25 cellular contexts compared by ENCODE assay signal in genomic region chr16:18933501-18933900, GRCh38. TPM values are rescaled to one million over a fixed set of nuclear protein-coding genes. Genes with fewer than 3 reads are reported as not detected.
DNase-seq lines count a peak whose midpoint lies in the region; ATAC-seq lines count a peak whose summit lies in the region.
"Had no signal": no experiment of that assay in that cellular context is flagged by ENCODE, and none has a peak within 500 bp of the region (broad histone marks: within the 10 kb centered on the region; RNA-seq: fewer than 3 reads in every experiment).

No MANE protein-coding gene starts in this region.

- no peak for ATAC-seq in GM21717 (IDR thresholded peaks at IDR 0.05; ENCODE audit: unreplicated experiment)
- ATAC-seq: natural killer cell treated with Interleukin-12 subunit alpha and Interleukin-12 subunit beta and Interleukin-15 and Interleukin-18, amount 100 ng/mL, for 72 hours had no signal

- POLR2A ChIA-PET in activated CD4-positive, alpha-beta memory T cell treated with anti-CD3 and anti-CD28 coated beads for 36 hours (lab: Charles Lee): no interaction called here

- no peaks in the 10 kb centered on the region for H3K27me3 Mint-ChIP-seq in activated CD4-positive, alpha-beta memory T cell treated with anti-CD3 and anti-CD28 coated beads for 36 hours
- H3K27me3 Mint-ChIP-seq: CD4-positive, alpha-beta T cell; stimulated activated naive CD8-positive, alpha-beta T cell treated with anti-CD3 and anti-CD28 coated beads, Interleukin-15, Interleukin-2, amounts not matched to agents 100 ng/mL and 50 ng/mL, for 24 hours had no signal

- CTCF ChIA-PET in activated CD4-positive, alpha-beta memory T cell treated with anti-CD3 and anti-CD28 coated beads for 36 hours (lab: Charles Lee): no interaction called here

- no peak overlapping the region for H3K4me3 Mint-ChIP-seq in activated CD4-positive, alpha-beta memory T cell treated with anti-CD3 and anti-CD28 coated beads for 36 hours
- H3K4me3 Mint-ChIP-seq: activated naive CD8-positive, alpha-beta T cell; CD4-positive, alpha-beta T cell; natural killer cell treated with Interleukin-12 subunit alpha and Interleukin-12 subunit beta and Interleukin-15 and Interleukin-18, amount 100 ng/mL, for 72 hours; stimulated activated naive CD8-positive, alpha-beta T cell treated with anti-CD3 and anti-CD28 coated beads, Interleukin-15, Interleukin-2, amounts not matched to agents 100 ng/mL and 50 ng/mL, for 24 hours had no signal

- H3K4me1 ChIP-seq in skeletal muscle tissue (ENCODE audit: control insufficient read depth in 3 of 3, insufficient read depth in 3 of 3, low read length in 3 of 3): peaks cover 5 to 20% (median 19%) of the 10 kb centered on the region in 3 donors
- H3K4me1 ChIP-seq: testis had no signal

- H3K27ac ChIP-seq in skeletal muscle tissue (ENCODE audit: low read depth, low read length): peak overlapping the region; percentile 86
- H3K27ac ChIP-seq: testis had no signal

- no peak overlapping the region for H3K27ac Mint-ChIP-seq in activated CD4-positive, alpha-beta memory T cell treated with anti-CD3 and anti-CD28 coated beads for 36 hours
- H3K27ac Mint-ChIP-seq: activated naive CD8-positive, alpha-beta T cell; activated T-helper 2 cell treated with anti-CD3 and anti-CD28 coated beads, Interferon-gamma antibody, Interleukin-2, Interleukin-4, amounts not matched to agents 10 μg/mL and 5 μg/mL and 100 μg/mL, durations not matched to agents 14 hours and 24 hours and 36 hours; CD4-positive, alpha-beta T cell; stimulated activated naive CD8-positive, alpha-beta T cell treated with anti-CD3 and anti-CD28 coated beads, Interleukin-15, Interleukin-2, amounts not matched to agents 100 ng/mL and 50 ng/mL, for 24 hours had no signal

- H3K9me3 Mint-ChIP-seq in activated CD4-positive, alpha-beta memory T cell treated with anti-CD3 and anti-CD28 coated beads for 36 hours: no peaks in the 10 kb centered on the region
- H3K9me3 Mint-ChIP-seq: activated T-helper 2 cell treated with anti-CD3 and anti-CD28 coated beads, Interferon-gamma antibody, Interleukin-2, Interleukin-4, amounts not matched to agents 10 μg/mL and 5 μg/mL and 100 μg/mL, durations not matched to agents 14 hours and 24 hours and 36 hours; CD4-positive, alpha-beta T cell; natural killer cell treated with Interleukin-12 subunit alpha and Interleukin-12 subunit beta and Interleukin-15 and Interleukin-18, amount 100 ng/mL, for 72 hours; stimulated activated naive CD8-positive, alpha-beta T cell treated with anti-CD3 and anti-CD28 coated beads, Interleukin-15, Interleukin-2, amounts not matched to agents 100 ng/mL and 50 ng/mL, for 24 hours had no signal

- H3K36me3 Mint-ChIP-seq in activated CD4-positive, alpha-beta memory T cell treated with anti-CD3 and anti-CD28 coated beads for 36 hours: no peaks in the 10 kb centered on the region
- H3K36me3 Mint-ChIP-seq: natural killer cell treated with Interleukin-12 subunit alpha and Interleukin-12 subunit beta and Interleukin-15 and Interleukin-18, amount 100 ng/mL, for 72 hours had no signal

- DNase-seq in activated effector memory CD4-positive, alpha-beta T cell treated with anti-CD3 and anti-CD28 coated beads, Interleukin-2, amount 50 U/mL, for 16 hours: peak; percentile 45
- no peak for DNase-seq in activated effector memory CD4-positive, alpha-beta T cell treated with Interleukin-2 at 50 U/mL for 16 hours
- DNase-seq in NCI-H2227 (lab: John Stamatoyannopoulos, UW; ENCODE audit: unreplicated experiment) (peak; percentile 57), cerebellar cortex (ENCODE audit: low spot score) (peak; percentile 64)
- no peak for DNase-seq in activated CD4-positive, alpha-beta memory T cell treated with anti-CD3 and anti-CD28 coated beads for 36 hours
- DNase-seq in activated CD4-positive, CD25-positive, alpha-beta regulatory T cell (lab: John Stamatoyannopoulos, UW): no peak
- DNase-seq: activated CD4-positive, alpha-beta T cell treated with anti-CD3 and anti-CD28 coated beads for 48 hours; activated T-cell treated with anti-CD3 and anti-CD28 coated beads for 4 hours; CD4-positive, alpha-beta T cell; dermis blood vessel endothelial cell; GM23248; hippocampal formation; NCI-H1048; NCI-H1694; SHP77 treated with DMSO at 0.1 percent for 48 hours; testis had no signal

- intact Hi-C loops in activated CD4-positive, alpha-beta memory T cell treated with anti-CD3 and anti-CD28 coated beads for 36 hours (cut with micrococcal nuclease): no loop called here

- no peak overlapping the region for H3K9ac ChIP-seq in skeletal muscle tissue (ENCODE audit: low read depth in 1 of 3, low read length in 3 of 3)

- H3K4me3 ChIP-seq in skeletal muscle tissue (ENCODE audit: low read length in 3 of 3): no peak overlapping the region
- H3K4me3 ChIP-seq: cardiac muscle cell, lung, smooth muscle cell, testis had no signal

- H3K36me3 ChIP-seq in skeletal muscle tissue (ENCODE audit: control insufficient read depth in 3 of 3, insufficient read depth in 3 of 3, low read length in 3 of 3): no peaks in the 10 kb centered on the region
- H3K36me3 ChIP-seq: cardiac muscle cell had no signal

- no peaks in the 10 kb centered on the region for H3K9me3 ChIP-seq in skeletal muscle tissue (ENCODE audit: control insufficient read depth in 3 of 3, low read length in 3 of 3)
- H3K9me3 ChIP-seq: testis had no signal

- no peaks in the 10 kb centered on the region for H3K27me3 ChIP-seq in skeletal muscle tissue (ENCODE audit: control insufficient read depth in 3 of 3, insufficient read depth in 3 of 3, low read length in 3 of 3)
- H3K27me3 ChIP-seq: cardiac muscle cell, testis had no signal

- H3K4me1 Mint-ChIP-seq in activated CD4-positive, alpha-beta memory T cell treated with anti-CD3 and anti-CD28 coated beads for 36 hours (ENCODE audit: low read depth): peaks cover 2% of the 10 kb centered on the region

RNA-seq across cellular contexts. Expression of gene SMG1, which starts 7.3 kb away (rescaled TPM):
- 89.2 TPM for total RNA-seq in skeletal muscle tissue
- 10 to 100 TPM; 85.1 to 91.8 TPM for total RNA-seq in activated CD4-positive, alpha-beta memory T cell treated with anti-CD3 and anti-CD28 coated beads for 36 hours

RNA-seq across cellular contexts. Expression of gene TMC7, which starts 50.2 kb away (rescaled TPM):
- 3.1 TPM for total RNA-seq in skeletal muscle tissue
- not detected for total RNA-seq in activated CD4-positive, alpha-beta memory T cell treated with anti-CD3 and anti-CD28 coated beads for 36 hours
- total RNA-seq: activated T-helper 2 cell treated with anti-CD3 and anti-CD28 coated beads, Interferon-gamma antibody, Interleukin-2, Interleukin-4, amounts not matched to agents 10 μg/mL and 5 μg/mL and 100 μg/mL, durations not matched to agents 14 hours and 24 hours and 36 hours; CD4-positive, alpha-beta T cell; natural killer cell treated with Interleukin-12 subunit alpha and Interleukin-12 subunit beta and Interleukin-15 and Interleukin-18, amount 100 ng/mL, for 72 hours had no signal

Comparison
In these comparisons a context has a peak if more than half of its experiments do, and no peak if none do; other contexts are left out.
1. DNase-seq: peak in activated effector memory CD4-positive, alpha-beta T cell treated with anti-CD3 and anti-CD28 coated beads, Interleukin-2, amount 50 U/mL, for 16 hours (single experiment), NCI-H2227 (single experiment) and cerebellar cortex (single experiment); none in activated effector memory CD4-positive, alpha-beta T cell treated with Interleukin-2 at 50 U/mL for 16 hours (single experiment), activated CD4-positive, alpha-beta memory T cell treated with anti-CD3 and anti-CD28 coated beads for 36 hours (single experiment) and activated CD4-positive, CD25-positive, alpha-beta regulatory T cell (0 of 4).